In the genomic region with DNA sequence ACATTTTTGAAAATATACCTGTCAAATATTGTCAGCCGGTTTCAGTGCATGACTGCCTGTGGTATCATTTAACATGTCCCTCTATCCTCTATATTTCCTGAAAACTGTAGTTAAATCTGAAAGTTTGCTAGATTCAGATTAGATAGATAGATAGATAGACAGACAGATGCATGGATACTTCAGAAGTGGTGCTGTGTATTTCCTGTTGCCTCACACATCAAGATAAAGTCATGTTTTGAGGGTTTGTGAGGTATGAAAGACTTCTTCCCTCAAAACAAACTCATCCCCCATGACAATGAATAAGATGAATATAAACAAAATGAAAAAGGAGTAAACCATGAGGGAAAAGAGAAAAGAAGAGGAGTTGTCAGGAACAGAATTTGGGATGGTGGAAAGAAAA, we compare ENCODE assay signal across 30 cellular contexts.
"Had no signal": no experiment of that assay in that cellular context is flagged by ENCODE, and none has a peak within 500 bp of the region (broad histone marks: within the 10 kb centered on the region; RNA-seq: fewer than 3 reads in every experiment).

No MANE protein-coding gene starts in this region.

- DNase-seq: dermis blood vessel endothelial cell; effector memory CD4-positive, alpha-beta T cell; erythroblast; esophagus squamous epithelium; foreskin melanocyte; hypothalamus; immature natural killer cell; kidney; mucosa of descending colon; naive B cell; right lobe of liver; small intestine; stimulated activated CD4-positive, alpha-beta T cell treated with anti-CD3 and anti-CD28 coated beads, Interleukin-15, amount 100 ng/mL, for 24 hours; stimulated activated CD4-positive, alpha-beta T cell treated with anti-CD3 and anti-CD28 coated beads, Interleukin-4, amount 100 ng/mL, for 1 hour; stimulated activated CD8-positive, alpha-beta memory T cell treated with anti-CD3 and anti-CD28 coated beads, Interleukin-4, amount 100 ng/mL, for 48 hours; stimulated activated naive CD4-positive, alpha-beta T cell; stimulated activated naive CD8-positive, alpha-beta T cell treated with anti-CD3 and anti-CD28 coated beads, Interleukin-15, amount 100 ng/mL, for 72 hours; transverse colon; upper lobe of right lung; uterus had no signal

- H3K9me3 ChIP-seq: esophagus squamous epithelium, mucosa of descending colon, right lobe of liver, suprapubic skin, transverse colon, upper lobe of right lung, uterus had no signal

- H3K27ac Mint-ChIP-seq: immature natural killer cell; memory B cell; mesothelial cell of epicardium; natural killer cell treated with Interleukin-12 subunit alpha and Interleukin-12 subunit beta and Interleukin-15 and Interleukin-18, amount 100 ng/mL, for 72 hours; progenitor cell of endocrine pancreas; stimulated activated naive CD8-positive, alpha-beta T cell treated with anti-CD3 and anti-CD28 coated beads, Interleukin-15, amount 100 ng/mL, for 72 hours had no signal

- H3K4me1 ChIP-seq: parathyroid adenoma, suprapubic skin, upper lobe of right lung, uterus had no signal

- H3K27me3 Mint-ChIP-seq: progenitor cell of endocrine pancreas had no signal

- H3K4me1 Mint-ChIP-seq: mesothelial cell of epicardium; stimulated activated naive CD8-positive, alpha-beta T cell treated with anti-CD3 and anti-CD28 coated beads, Interleukin-15, amount 100 ng/mL, for 72 hours had no signal

- H3K79me2 ChIP-seq: parathyroid adenoma had no signal

- H3K27ac ChIP-seq: coronary artery, esophagus squamous epithelium, parathyroid adenoma, right lobe of liver, suprapubic skin, transverse colon, upper lobe of right lung, uterus had no signal

- H3K27me3 ChIP-seq: esophagus squamous epithelium, right lobe of liver, suprapubic skin, transverse colon, upper lobe of right lung, uterus had no signal

- ATAC-seq: left lobe of liver; mucosa of descending colon; natural killer cell treated with Interleukin-12 subunit alpha and Interleukin-12 subunit beta and Interleukin-15 and Interleukin-18, amount 100 ng/mL, for 72 hours; right lobe of liver; stimulated activated naive CD8-positive, alpha-beta T cell treated with anti-CD3 and anti-CD28 coated beads, Interleukin-15, amount 100 ng/mL, for 72 hours; upper lobe of right lung had no signal

- H3K9me3 Mint-ChIP-seq: natural killer cell treated with Interleukin-12 subunit alpha and Interleukin-12 subunit beta and Interleukin-15 and Interleukin-18, amount 100 ng/mL, for 72 hours; stimulated activated naive CD8-positive, alpha-beta T cell treated with anti-CD3 and anti-CD28 coated beads, Interleukin-15, amount 100 ng/mL, for 72 hours had no signal

- H3K36me3 ChIP-seq: esophagus squamous epithelium, right lobe of liver, suprapubic skin, transverse colon, upper lobe of right lung, uterus had no signal

- H3K36me3 Mint-ChIP-seq: immature natural killer cell; natural killer cell treated with Interleukin-12 subunit alpha and Interleukin-12 subunit beta and Interleukin-15 and Interleukin-18, amount 100 ng/mL, for 72 hours had no signal

- H2AFZ ChIP-seq: parathyroid adenoma had no signal

- FAIRE-seq: kidney, small intestine had no signal

- H3K4me3 Mint-ChIP-seq: immature natural killer cell; memory B cell; mesothelial cell of epicardium; naive B cell; natural killer cell treated with Interleukin-12 subunit alpha and Interleukin-12 subunit beta and Interleukin-15 and Interleukin-18, amount 100 ng/mL, for 72 hours; neural crest cell; stimulated activated naive CD8-positive, alpha-beta T cell treated with anti-CD3 and anti-CD28 coated beads, Interleukin-15, amount 100 ng/mL, for 72 hours had no signal

- H3K9ac ChIP-seq: parathyroid adenoma had no signal

- H3K4me3 ChIP-seq: coronary artery, esophagus squamous epithelium, lung, mucosa of descending colon, right lobe of liver, suprapubic skin, transverse colon, upper lobe of right lung, uterus had no signal
